Comparison of ENCODE assay signal across 14 cellular contexts in genomic region chr4:14994242-14994641, GRCh38. TPM values are rescaled to one million over a fixed set of nuclear protein-coding genes. Genes with fewer than 3 reads are reported as not detected.
DNase-seq lines count a peak whose midpoint lies in the region; ATAC-seq and TF ChIP-seq lines count a peak whose summit lies in the region.
"Had no signal": no experiment of that assay in that cellular context is flagged by ENCODE, and none has a peak within 500 bp of the region (broad histone marks: within the 10 kb centered on the region; RNA-seq: fewer than 3 reads in every experiment).

No MANE protein-coding gene starts in this region.

- H3K79me1 ChIP-seq in IMR-90 (ENCODE audit: low read depth in 1 of 2, low read length in 2 of 2): no peaks in the 10 kb centered on the region

- no peaks in the 10 kb centered on the region for H3K9me1 ChIP-seq in IMR-90 (ENCODE audit: insufficient read depth, low read length)

- CTCF ChIA-PET in IMR-90 (lab: Yijun Ruan, JAX): no interaction called here

- no peak overlapping the region for H4K8ac ChIP-seq in IMR-90 (ENCODE audit: low read depth in 2 of 2, low read length in 2 of 2)

- H3K23ac ChIP-seq in IMR-90 (ENCODE audit: low read depth, low read length): no peak overlapping the region

- H3K14ac ChIP-seq in IMR-90 (replicated peaks; ENCODE audit: low read depth, low read length): no peak overlapping the region

- no peak overlapping the region for H2BK120ac ChIP-seq in IMR-90 (ENCODE audit: low read depth, low read length)

- no peak overlapping the region for H3K4me3 ChIP-seq in IMR-90 (ENCODE audit: insufficient read depth, low read depth, low read length)
- H3K4me3 ChIP-seq in fibroblast of pulmonary artery (replicated peaks; ENCODE audit: low read depth, low read length): no peak overlapping the region

- H3K27ac ChIP-seq in IMR-90 (ENCODE audit: insufficient read depth, low read length): no peak overlapping the region

- intact Hi-C loops in IMR-90 (cut with micrococcal nuclease): no loop called here

- POLR2A ChIA-PET in IMR-90 (lab: Charles Lee; ENCODE audit: unreplicated experiment): no interaction called here

- no peaks in the 10 kb centered on the region for H3K4me1 ChIP-seq in IMR-90 (ENCODE audit: control insufficient read depth, insufficient read depth, low read length)

- H3K18ac ChIP-seq in IMR-90 (ENCODE audit: low read depth, low read length): no peak overlapping the region

- dilution Hi-C loops in IMR-90 (cut with HindIII; ENCODE audit: low sequenced_read_pairs, unreplicated experiment): no loop called here

- H3K4ac ChIP-seq in IMR-90 (ENCODE audit: low read depth, low read length): no peak overlapping the region

- DNase-seq in AG08395 (ENCODE audit: low spot score) (peak; percentile 4), IMR-90 (peak; percentile 31), SIG-M5 treated with dmso at 0.1 percent for 504 hours (lab: John Stamatoyannopoulos, UW; ENCODE audit: unreplicated experiment) (peak; percentile 85), fibroblast of pulmonary artery (ENCODE audit: low read depth) (peak; percentile 33), NCI-H128 (lab: John Stamatoyannopoulos, UW; ENCODE audit: unreplicated experiment) (no peak), NCI-H1930 (lab: John Stamatoyannopoulos, UW) (no peak), NCI-H146 treated with DMSO at 0.1 percent for 48 hours (lab: John Stamatoyannopoulos, UW; ENCODE audit: unreplicated experiment) (no peak)
- DNase-seq in stimulated activated naive CD8-positive, alpha-beta T cell treated with anti-CD3 and anti-CD28 coated beads, Interleukin-15, Interleukin-2, amounts not matched to agents 100 U/mL and 50 U/mL, for 24 hours: no peak
- DNase-seq: activated CD4-positive, alpha-beta memory T cell treated with anti-CD3 and anti-CD28 coated beads, Interleukin-2, amount 10 ng/mL, durations not matched to agents 7 days and 5 days; activated naive CD4-positive, alpha-beta T cell treated with anti-CD3 and anti-CD28 coated beads, Interleukin-2, amount 50 U/mL, for 16 hours; foreskin melanocyte; H9; immature natural killer cell; NCI-H2029 had no signal

- H2BK20ac ChIP-seq in IMR-90 (ENCODE audit: low read depth, low read length): no peak overlapping the region

- no peaks in the 10 kb centered on the region for H3K36me3 ChIP-seq in IMR-90 (ENCODE audit: control insufficient read depth, insufficient read depth, low read length)

- TF ChIP-seq CTCF in IMR-90 (conservative IDR thresholded peaks at IDR 0.05; ENCODE audit: low read depth, low read length) (no peak), fibroblast of pulmonary artery (IDR thresholded peaks at IDR 0.05; ENCODE audit: low read length, missing control alignments) (no peak)

- WGBS in IMR-90 (ENCODE audit: extremely low coverage in 2 of 2, insufficient read length in 1 of 2), 2 experiments: 65% methylated on average over 3 of the region's 3 CpGs; no CpG with 5 or more reads in 1 of the 2 experiments

- TF ChIP-seq POLR2A in IMR-90 (IDR thresholded peaks at IDR 0.05; ENCODE audit: low read depth, low read length): no peak

- H2BK15ac ChIP-seq in IMR-90 (ENCODE audit: low read depth, low read length): no peak overlapping the region

- no peak overlapping the region for H2BK5ac ChIP-seq in IMR-90 (ENCODE audit: low read depth, low read length, poor library complexity, severe bottlenecking)

- no peak overlapping the region for H3K56ac ChIP-seq in IMR-90 (ENCODE audit: extremely low read depth, insufficient read depth, low read length)

- H3K27me3 ChIP-seq in IMR-90 (ENCODE audit: control insufficient read depth, insufficient read depth, low read length): no peaks in the 10 kb centered on the region

- H4K91ac ChIP-seq in IMR-90 (ENCODE audit: insufficient read depth, low read depth, low read length): no peak overlapping the region

- H2AFZ ChIP-seq in IMR-90 (replicated peaks; ENCODE audit: low read length, poor library complexity): no peak overlapping the region

- no peak overlapping the region for H3K9ac ChIP-seq in IMR-90 (ENCODE audit: low read depth, low read length)

- H4K5ac ChIP-seq in IMR-90 (ENCODE audit: low read depth, low read length): no peak overlapping the region

- in situ Hi-C loops in IMR-90 (cut with MboI; ENCODE audit: low sequenced_read_pairs): no loop called here

- no peak for ATAC-seq in IMR-90 (ENCODE audit: low read depth)
- ATAC-seq in stimulated activated naive CD8-positive, alpha-beta T cell treated with anti-CD3 and anti-CD28 coated beads, Interleukin-15, Interleukin-2, amounts not matched to agents 100 U/mL and 50 U/mL, for 24 hours: no peak

- no peaks in the 10 kb centered on the region for H4K20me1 ChIP-seq in IMR-90 (ENCODE audit: insufficient read depth, low read length)

- no peaks in the 10 kb centered on the region for H3K9me3 ChIP-seq in IMR-90 (ENCODE audit: control insufficient read depth, insufficient read depth, low read length)

- no peak overlapping the region for H2AK5ac ChIP-seq in IMR-90 (ENCODE audit: low read depth, low read length)

- TF ChIP-seq RAD21 in IMR-90 (IDR thresholded peaks at IDR 0.05; ENCODE audit: low read length): no peak

- no peak overlapping the region for H3K4me2 ChIP-seq in IMR-90 (ENCODE audit: low read depth, low read length)

- H2AK9ac ChIP-seq in IMR-90 (replicated peaks; ENCODE audit: low read depth, low read length, poor library complexity): no peak overlapping the region

- no TSS peak for BruUV-seq in IMR-90 (replicated peaks; lab: Mats Ljungman, UMichigan)

TF ChIP-seq in IMR-90, 13 proteins besides CTCF, POLR2A, EP300 and RAD21:
- TF ChIP-seq FOS (IDR thresholded peaks at IDR 0.05; ENCODE audit: low read depth, low read length) (0 out of 2 replicates have a peak, but pooled peaks have one; percentile 33), CEBPB (IDR thresholded peaks at IDR 0.05; ENCODE audit: low read depth, low read length) (no peak), ELK1 (IDR thresholded peaks at IDR 0.05; ENCODE audit: borderline replicate concordance, low read depth, low read length) (no peak)

RNA-seq across cellular contexts. Expression of gene CPEB2, which starts 8.0 kb away (rescaled TPM):
- 10.6 and 18.1 TPM in 2 replicates for total RNA-seq in IMR-90 (2012; rRNA removed)
- 9.4 and 12.0 TPM in 2 replicates for polyA plus RNA-seq in IMR-90 (2012; rRNA removed)
- 2.8 and 3.4 TPM in 2 replicates for polyA plus RNA-seq in IMR-90 (2012; cell fraction: cytosol; rRNA removed)
- 7.0 and 65.7 TPM in 2 replicates for polyA plus RNA-seq in IMR-90 (2012; cell fraction: nucleus; rRNA removed; ENCODE audit: low replicate concordance)

Comparison
In these comparisons a context has a peak if more than half of its experiments do, and no peak if none do; other contexts are left out.
1. DNase-seq: peak in AG08395 (single experiment), IMR-90 (single experiment), SIG-M5 treated with dmso at 0.1 percent for 504 hours (single experiment) and fibroblast of pulmonary artery (single experiment); none in NCI-H128 (single experiment), NCI-H1930 (0 of 2), stimulated activated naive CD8-positive, alpha-beta T cell treated with anti-CD3 and anti-CD28 coated beads, Interleukin-15, Interleukin-2, amounts not matched to agents 100 U/mL and 50 U/mL, for 24 hours (single experiment) and NCI-H146 treated with DMSO at 0.1 percent for 48 hours (single experiment).